ENCODE assay signal across 1 cellular context in the genomic region with DNA sequence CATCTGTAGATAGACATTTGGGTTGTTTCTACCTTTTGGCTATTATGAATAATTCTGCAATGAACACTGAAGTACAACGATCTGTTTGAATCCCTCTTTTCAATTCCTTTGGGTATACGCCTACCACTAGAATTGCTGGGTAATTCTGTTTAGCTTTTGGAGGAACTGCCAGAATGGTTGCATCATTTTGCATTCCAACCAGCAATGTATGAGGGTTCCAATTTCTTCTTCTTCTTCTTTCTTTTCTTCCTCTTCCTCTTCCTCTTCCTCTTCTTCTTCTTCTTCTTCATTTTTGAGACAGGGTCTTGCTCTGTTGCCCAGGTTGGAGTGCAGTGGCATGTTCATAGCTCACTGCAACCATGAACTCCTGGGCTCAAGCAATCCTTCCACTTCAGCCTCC.
TF ChIP-seq lines count a peak whose summit lies in the region.

No MANE protein-coding gene starts in this region.

TF ChIP-seq in SK-N-SH, 30 proteins besides CTCF, POLR2A, EP300 and RAD21 (continued from another document):
- TF ChIP-seq, protein P1, sequence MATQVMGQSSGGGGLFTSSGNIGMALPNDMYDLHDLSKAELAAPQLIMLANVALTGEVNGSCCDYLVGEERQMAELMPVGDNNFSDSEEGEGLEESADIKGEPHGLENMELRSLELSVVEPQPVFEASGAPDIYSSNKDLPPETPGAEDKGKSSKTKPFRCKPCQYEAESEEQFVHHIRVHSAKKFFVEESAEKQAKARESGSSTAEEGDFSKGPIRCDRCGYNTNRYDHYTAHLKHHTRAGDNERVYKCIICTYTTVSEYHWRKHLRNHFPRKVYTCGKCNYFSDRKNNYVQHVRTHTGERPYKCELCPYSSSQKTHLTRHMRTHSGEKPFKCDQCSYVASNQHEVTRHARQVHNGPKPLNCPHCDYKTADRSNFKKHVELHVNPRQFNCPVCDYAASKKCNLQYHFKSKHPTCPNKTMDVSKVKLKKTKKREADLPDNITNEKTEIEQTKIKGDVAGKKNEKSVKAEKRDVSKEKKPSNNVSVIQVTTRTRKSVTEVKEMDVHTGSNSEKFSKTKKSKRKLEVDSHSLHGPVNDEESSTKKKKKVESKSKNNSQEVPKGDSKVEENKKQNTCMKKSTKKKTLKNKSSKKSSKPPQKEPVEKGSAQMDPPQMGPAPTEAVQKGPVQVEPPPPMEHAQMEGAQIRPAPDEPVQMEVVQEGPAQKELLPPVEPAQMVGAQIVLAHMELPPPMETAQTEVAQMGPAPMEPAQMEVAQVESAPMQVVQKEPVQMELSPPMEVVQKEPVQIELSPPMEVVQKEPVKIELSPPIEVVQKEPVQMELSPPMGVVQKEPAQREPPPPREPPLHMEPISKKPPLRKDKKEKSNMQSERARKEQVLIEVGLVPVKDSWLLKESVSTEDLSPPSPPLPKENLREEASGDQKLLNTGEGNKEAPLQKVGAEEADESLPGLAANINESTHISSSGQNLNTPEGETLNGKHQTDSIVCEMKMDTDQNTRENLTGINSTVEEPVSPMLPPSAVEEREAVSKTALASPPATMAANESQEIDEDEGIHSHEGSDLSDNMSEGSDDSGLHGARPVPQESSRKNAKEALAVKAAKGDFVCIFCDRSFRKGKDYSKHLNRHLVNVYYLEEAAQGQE (IDR thresholded peaks at IDR 0.05; ENCODE audit: low read depth, low read length) = no peak
- TF ChIP-seq FOXJ3 (CRISPR knock-in tag; IDR thresholded peaks at IDR 0.05) = no peak
- TF ChIP-seq NRF1 (IDR thresholded peaks at IDR 0.05; ENCODE audit: low read depth, low read length) = no peak
- TF ChIP-seq FOXM1 (IDR thresholded peaks at IDR 0.05; ENCODE audit: low read depth) = no peak
